ENCODE assay signal across 26 cellular contexts in genomic region chr4:111108138-111108537, GRCh38.
"Had no signal": no experiment of that assay in that cellular context is flagged by ENCODE, and none has a peak within 500 bp of the region (broad histone marks: within the 10 kb centered on the region; RNA-seq: fewer than 3 reads in every experiment).

No MANE protein-coding gene starts in this region.

- H3K36me3 ChIP-seq: gastrocnemius medialis, left lung, neural progenitor cell, right lobe of liver, thoracic aorta, tibial nerve, upper lobe of left lung had no signal

- H3K4me1 Mint-ChIP-seq: naive thymus-derived CD4-positive, alpha-beta T cell; nephron; stimulated activated naive B cell treated with anti-CD40 and anti-IgM and Interleukin-4, amounts not matched to agents 10 μg/mL and 1 μg/mL and 100 μg/mL, for 72 hours had no signal

- H3K9me3 Mint-ChIP-seq: nephron; neural progenitor cell; stimulated activated naive CD8-positive, alpha-beta T cell treated with anti-CD3 and anti-CD28 coated beads, Interleukin-15, Interleukin-2, amounts not matched to agents 100 ng/mL and 50 ng/mL, for 24 hours had no signal

- H3K36me3 Mint-ChIP-seq: naive thymus-derived CD4-positive, alpha-beta T cell; neural progenitor cell; stimulated activated naive B cell treated with anti-CD40 and anti-IgM and Interleukin-4, amounts not matched to agents 10 μg/mL and 1 μg/mL and 100 μg/mL, for 72 hours had no signal

- H3K4me3 ChIP-seq: dorsolateral prefrontal cortex, gastrocnemius medialis, left lung, neural progenitor cell, right lobe of liver, thoracic aorta, tibial nerve, upper lobe of left lung had no signal

- H3K4me3 Mint-ChIP-seq: naive thymus-derived CD4-positive, alpha-beta T cell; nephron; neural progenitor cell; stimulated activated naive B cell treated with anti-CD40 and anti-IgM and Interleukin-4, amounts not matched to agents 10 μg/mL and 1 μg/mL and 100 μg/mL, for 72 hours; stimulated activated naive CD8-positive, alpha-beta T cell treated with anti-CD3 and anti-CD28 coated beads, Interleukin-15, Interleukin-2, amounts not matched to agents 100 ng/mL and 50 ng/mL, for 24 hours had no signal

- H3K9me3 ChIP-seq: gastrocnemius medialis, left lung, right lobe of liver, thoracic aorta, tibial nerve, upper lobe of left lung had no signal

- FAIRE-seq: islet of Langerhans, small intestine, urothelium cell line had no signal

- ATAC-seq: gastrocnemius medialis; left cardiac atrium; left lung; naive thymus-derived CD4-positive, alpha-beta T cell; right lobe of liver; stimulated activated naive B cell treated with anti-CD40 and anti-IgM and Interleukin-4, amounts not matched to agents 10 μg/mL and 1 μg/mL and 100 μg/mL, for 72 hours had no signal

- DNase-seq: dorsolateral prefrontal cortex; effector CD4-positive, alpha-beta T cell; foreskin fibroblast; gastrocnemius medialis; head of caudate nucleus; hippocampal formation; left cardiac atrium; left lung; mesenchymal stem cell; midbrain; naive thymus-derived CD4-positive, alpha-beta T cell; right lobe of liver; small intestine; stimulated activated CD4-positive, alpha-beta T cell treated with anti-CD3 and anti-CD28 coated beads, Interleukin-15, amount 100 ng/mL, for 24 hours; stimulated activated CD4-positive, alpha-beta T cell treated with anti-CD3 and anti-CD28 coated beads, Interleukin-2, amount 100 ng/mL, for 48 hours; stimulated activated naive B cell treated with anti-CD40 and anti-IgM and Interleukin-4, amounts not matched to agents 10 μg/mL and 1 μg/mL and 100 μg/mL, for 72 hours; upper lobe of left lung had no signal

- H3K27ac Mint-ChIP-seq: naive thymus-derived CD4-positive, alpha-beta T cell; nephron; neural progenitor cell; progenitor cell of endocrine pancreas; stimulated activated naive B cell treated with anti-CD40 and anti-IgM and Interleukin-4, amounts not matched to agents 10 μg/mL and 1 μg/mL and 100 μg/mL, for 72 hours; stimulated activated naive CD8-positive, alpha-beta T cell treated with anti-CD3 and anti-CD28 coated beads, Interleukin-15, Interleukin-2, amounts not matched to agents 100 ng/mL and 50 ng/mL, for 24 hours had no signal

- H3K9ac ChIP-seq: neural progenitor cell, parathyroid adenoma had no signal

- H3K27ac ChIP-seq: dorsolateral prefrontal cortex, gastrocnemius medialis, left lung, neural progenitor cell, parathyroid adenoma, right lobe of liver, thoracic aorta, tibial nerve, upper lobe of left lung had no signal

- H3K4me1 ChIP-seq: gastrocnemius medialis, left lung, parathyroid adenoma, right lobe of liver, tibial nerve, upper lobe of left lung had no signal

- H3K27me3 Mint-ChIP-seq: naive thymus-derived CD4-positive, alpha-beta T cell; stimulated activated naive B cell treated with anti-CD40 and anti-IgM and Interleukin-4, amounts not matched to agents 10 μg/mL and 1 μg/mL and 100 μg/mL, for 72 hours; stimulated activated naive CD8-positive, alpha-beta T cell treated with anti-CD3 and anti-CD28 coated beads, Interleukin-15, Interleukin-2, amounts not matched to agents 100 ng/mL and 50 ng/mL, for 24 hours had no signal

- H3K27me3 ChIP-seq: dorsolateral prefrontal cortex, gastrocnemius medialis, left lung, neural progenitor cell, right lobe of liver, tibial nerve, upper lobe of left lung had no signal
